In genomic region chr4:1402516-1403101, GRCh38 we compare ENCODE assay signal across 16 cellular contexts. TPM values are rescaled to one million over a fixed set of nuclear protein-coding genes. Genes with fewer than 3 reads are reported as not detected.
DNase-seq lines count a peak whose midpoint lies in the region; ATAC-seq and TF ChIP-seq lines count a peak whose summit lies in the region.
"Had no signal": no experiment of that assay in that cellular context is flagged by ENCODE, and none has a peak within 500 bp of the region (broad histone marks: within the 10 kb centered on the region; RNA-seq: fewer than 3 reads in every experiment).

No MANE protein-coding gene starts in this region.

- no peaks in the 10 kb centered on the region for H3K9me3 Mint-ChIP-seq in WTC11

- no peak overlapping the region for H3K4me3 ChIP-seq in left lung
- H3K4me3 ChIP-seq: PC-9, smooth muscle cell had no signal

- POLR2A ChIA-PET in WTC11 (lab: Charles Lee), result no interaction called here

- ATAC-seq in WTC11 (no peak), left lung (peak; percentile 39), GM19328 (IDR thresholded peaks at IDR 0.05; ENCODE audit: unreplicated experiment) (no peak)

- intact Hi-C loops in left lung (cut with DNase I), result no loop called here

- peak; percentile 61 for DNase-seq in AG20443 (ENCODE audit: low spot score)
- DNase-seq in Daoy (ENCODE audit: low read depth), result peak; percentile 5
- DNase-seq in WTC11 (ENCODE audit: low spot score), result no peak
- peak; percentile 25 to 72 for DNase-seq in left lung
- DNase-seq in DMS153 (lab: John Stamatoyannopoulos, UW), result no peak
- no peak for DNase-seq in Ammon's horn (ENCODE audit: low spot score)
- DNase-seq: amniotic stem cell; MM.1S; NCI-H2029; occipital lobe; PC-9; stimulated activated naive CD4-positive, alpha-beta T cell treated with Interleukin-2 at 50 U/mL for 16 hours had no signal

- no peak overlapping the region for H3K27ac Mint-ChIP-seq in WTC11

- CTCF ChIA-PET in WTC11 (lab: Charles Lee), result interaction anchor here (1.2 to 2.1 kb wide), 6 partner anchors 13 to 176 kb away, joined by 3 to 15 read pairs (median 4); no protein-coding TSS in a partner anchor

- H3K27me3 Mint-ChIP-seq in WTC11 (ENCODE audit: low read depth), result peaks cover 73% of the 10 kb centered on the region

- H3K27ac ChIP-seq in left lung, result no peak overlapping the region
- H3K27ac ChIP-seq: C4-2B, PC-9 had no signal

- H3K4me1 Mint-ChIP-seq in WTC11, result peaks cover 6% of the 10 kb centered on the region

- no peaks in the 10 kb centered on the region for H3K36me3 ChIP-seq in left lung

- H3K36me3 Mint-ChIP-seq in WTC11, result peaks cover 2% of the 10 kb centered on the region; the same call in 1 of the 2 replicates

- H3K4me3 Mint-ChIP-seq in WTC11, result peak overlapping the region; percentile 22; the same call in 1 of the 2 replicates

- peaks cover 0 to 9% of the 10 kb centered on the region in 2 donors for H3K4me1 ChIP-seq in left lung

- peaks cover 64 to 84% of the 10 kb centered on the region in 2 donors for H3K27me3 ChIP-seq in left lung

- no peak for TF ChIP-seq CTCF in WTC11 (IDR thresholded peaks at IDR 0.05)
- TF ChIP-seq CTCF in left lung (IDR thresholded peaks at IDR 0.05), result no peak

- peaks cover 0 to 11% of the 10 kb centered on the region in 2 donors for H3K9me3 ChIP-seq in left lung

TF ChIP-seq in WTC11, 78 proteins besides CTCF, POLR2A, EP300 and RAD21:
- TF ChIP-seq ZNF396 (CRISPR knock-in tag; IDR thresholded peaks at IDR 0.05; ENCODE audit: borderline replicate concordance) (no peak), USF1 (CRISPR knock-in tag; IDR thresholded peaks at IDR 0.05) (no peak), IRF1 (CRISPR knock-in tag; IDR thresholded peaks at IDR 0.05) (no peak), GRHL2 (CRISPR knock-in tag; IDR thresholded peaks at IDR 0.05; ENCODE audit: insufficient replicate concordance, severe bottlenecking) (no peak), GABPB1 (CRISPR knock-in tag; IDR thresholded peaks at IDR 0.05) (no peak), FOXP1 (CRISPR knock-in tag; IDR thresholded peaks at IDR 0.05; ENCODE audit: borderline replicate concordance) (no peak), TEAD1 (CRISPR knock-in tag; IDR thresholded peaks at IDR 0.05) (no peak)

RNA-seq across cellular contexts. Expression of gene NKX1-1, which starts 3.6 kb away (rescaled TPM):
- total RNA-seq in Daoy (2014; rRNA removed; shearing (Covaris generic)), result not detected in 2 replicates
- total RNA-seq in WTC11 (2021) (not detected in 3 replicates), left lung (not detected)
- total RNA-seq: mucosa of gallbladder, occipital lobe, PC-9, smooth muscle cell had no signal

RNA-seq across cellular contexts. Expression of gene UVSSA, which starts 55.6 kb away (rescaled TPM):
- 3.2 and 4.9 TPM in 2 replicates for total RNA-seq in Daoy (2014; rRNA removed; shearing (Covaris generic))
- 36.9 to 41.5 TPM (median 40.4 TPM) in 3 replicates for total RNA-seq in WTC11 (2021)
- 10 to 100 TPM; 33.0 to 36.6 TPM for total RNA-seq in left lung

Comparison
In these comparisons a context has a peak if more than half of its experiments do, and no peak if none do; other contexts are left out.
1. DNase-seq: peak in AG20443 (single experiment), Daoy (single experiment) and left lung (2 of 2); none in WTC11 (single experiment), DMS153 (single experiment) and Ammon's horn (single experiment).